20 cellular contexts compared by ENCODE assay signal in genomic region chr10:74276416-74276815, GRCh38.
DNase-seq lines count a peak whose midpoint lies in the region; ATAC-seq, FAIRE-seq and TF ChIP-seq lines count a peak whose summit lies in the region.
"Had no signal": no experiment of that assay in that cellular context is flagged by ENCODE, and none has a peak within 500 bp of the region (broad histone marks: within the 10 kb centered on the region; RNA-seq: fewer than 3 reads in every experiment).

No MANE protein-coding gene starts in this region.

- DNase-seq in activated CD8-positive, alpha-beta T cell treated with anti-CD3 and anti-CD28 coated beads, Interleukin-2, amount 10 ng/mL, durations not matched to agents 7 days and 5 days: no peak
- DNase-seq in activated CD8-positive, alpha-beta T cell treated with anti-CD3 and anti-CD28 coated beads for 36 hours: no peak
- DNase-seq in CD8-positive, alpha-beta T cell: no peak
- DNase-seq in memory B cell (ENCODE audit: low spot score in 2 of 2) (no peak), RCC 7860 (ENCODE audit: low spot score) (no peak), germinal center (ENCODE audit: low spot score) (no peak)
- DNase-seq: BE2C; C1 segment of cervical spinal cord; CD4-positive, CD25-positive, alpha-beta regulatory T cell; DMS153; DMS79; GDM1; GM23248; HCEC 1CT; HFFc6 had no signal

- no peaks in the 10 kb centered on the region for H3K36me3 ChIP-seq in CD8-positive, alpha-beta T cell (ENCODE audit: insufficient read depth, low read length)
- H3K36me3 ChIP-seq in HEK293 (ENCODE audit: control insufficient read depth in 2 of 2, insufficient read depth in 1 of 2, low read length in 2 of 2): no peaks in the 10 kb centered on the region
- H3K36me3 ChIP-seq: BE2C had no signal

- POLR2A ChIA-PET in activated CD8-positive, alpha-beta T cell treated with anti-CD3 and anti-CD28 coated beads, Interleukin-2, amount 10 ng/mL, durations not matched to agents 7 days and 5 days (lab: Charles Lee): no interaction called here
- POLR2A ChIA-PET in activated CD8-positive, alpha-beta T cell treated with anti-CD3 and anti-CD28 coated beads for 36 hours (lab: Charles Lee): no interaction called here
- POLR2A ChIA-PET in CD8-positive, alpha-beta T cell (lab: Charles Lee): interaction anchor here (0.6 to 0.7 kb wide), 2 partner anchors 347 to 763 kb away, joined by 3 to 4 read pairs; no protein-coding TSS in a partner anchor
- POLR2A ChIA-PET in HEK293 (lab: Yijun Ruan, JAX): no interaction called here

- no peaks in the 10 kb centered on the region for H3K9me3 Mint-ChIP-seq in activated CD8-positive, alpha-beta T cell treated with anti-CD3 and anti-CD28 coated beads, Interleukin-2, amount 10 ng/mL, durations not matched to agents 7 days and 5 days (ENCODE audit: insufficient read depth)
- H3K9me3 Mint-ChIP-seq in activated CD8-positive, alpha-beta T cell treated with anti-CD3 and anti-CD28 coated beads for 36 hours: no peaks in the 10 kb centered on the region
- no peaks in the 10 kb centered on the region for H3K9me3 Mint-ChIP-seq in CD8-positive, alpha-beta T cell
- no peaks in the 10 kb centered on the region for H3K9me3 Mint-ChIP-seq in memory B cell
- H3K9me3 Mint-ChIP-seq: CD4-positive, CD25-positive, alpha-beta regulatory T cell; HFFc6; IgD-negative memory B cell had no signal

- H3K4me3 Mint-ChIP-seq in activated CD8-positive, alpha-beta T cell treated with anti-CD3 and anti-CD28 coated beads, Interleukin-2, amount 10 ng/mL, durations not matched to agents 7 days and 5 days: no peak overlapping the region
- no peak overlapping the region for H3K4me3 Mint-ChIP-seq in activated CD8-positive, alpha-beta T cell treated with anti-CD3 and anti-CD28 coated beads for 36 hours
- no peak overlapping the region for H3K4me3 Mint-ChIP-seq in CD8-positive, alpha-beta T cell
- no peak overlapping the region for H3K4me3 Mint-ChIP-seq in memory B cell
- H3K4me3 Mint-ChIP-seq: CD4-positive, CD25-positive, alpha-beta regulatory T cell; HFFc6; IgD-negative memory B cell had no signal

- H3K4me1 Mint-ChIP-seq in activated CD8-positive, alpha-beta T cell treated with anti-CD3 and anti-CD28 coated beads, Interleukin-2, amount 10 ng/mL, durations not matched to agents 7 days and 5 days (ENCODE audit: low read depth): peaks cover 3% of the 10 kb centered on the region
- H3K4me1 Mint-ChIP-seq in activated CD8-positive, alpha-beta T cell treated with anti-CD3 and anti-CD28 coated beads for 36 hours (ENCODE audit: low read depth): peaks cover 3% of the 10 kb centered on the region
- H3K4me1 Mint-ChIP-seq in CD8-positive, alpha-beta T cell (ENCODE audit: low read depth): peaks cover 21% of the 10 kb centered on the region
- H3K4me1 Mint-ChIP-seq in memory B cell: peaks cover 13% of the 10 kb centered on the region

- H3K4me3 ChIP-seq in CD8-positive, alpha-beta T cell (ENCODE audit: low read depth, low read length): no peak overlapping the region
- H3K4me3 ChIP-seq in HEK293 (ENCODE audit: low read depth, low read length): no peak overlapping the region
- H3K4me3 ChIP-seq: GM23248 had no signal

- no peaks in the 10 kb centered on the region for H3K27me3 Mint-ChIP-seq in activated CD8-positive, alpha-beta T cell treated with anti-CD3 and anti-CD28 coated beads, Interleukin-2, amount 10 ng/mL, durations not matched to agents 7 days and 5 days (ENCODE audit: low read depth)
- H3K27me3 Mint-ChIP-seq in activated CD8-positive, alpha-beta T cell treated with anti-CD3 and anti-CD28 coated beads for 36 hours: no peaks in the 10 kb centered on the region
- H3K27me3 Mint-ChIP-seq in CD8-positive, alpha-beta T cell (ENCODE audit: low read depth): no peaks in the 10 kb centered on the region
- no peaks in the 10 kb centered on the region for H3K27me3 Mint-ChIP-seq in memory B cell
- H3K27me3 Mint-ChIP-seq: CD4-positive, CD25-positive, alpha-beta regulatory T cell; IgD-negative memory B cell had no signal

- intact Hi-C loops in activated CD8-positive, alpha-beta T cell treated with anti-CD3 and anti-CD28 coated beads for 36 hours (cut with micrococcal nuclease): no loop called here
- intact Hi-C loops in CD8-positive, alpha-beta T cell (cut with DNase I, micrococcal nuclease): no loop called here

- no peak for TF ChIP-seq CTCF in activated CD8-positive, alpha-beta T cell treated with anti-CD3 and anti-CD28 coated beads for 36 hours (IDR thresholded peaks at IDR 0.05)
- no peak for TF ChIP-seq CTCF in CD8-positive, alpha-beta T cell (IDR thresholded peaks at IDR 0.05)
- no peak for TF ChIP-seq CTCF in HEK293 (tag by site-specific recombination; IDR thresholded peaks at IDR 0.05)

- no peak for FAIRE-seq in RCC 7860 (lab: Jason Lieb, UNC)
- FAIRE-seq: GM12892, GM18507, HepG2 had no signal

- ATAC-seq in activated CD8-positive, alpha-beta T cell treated with anti-CD3 and anti-CD28 coated beads, Interleukin-2, amount 10 ng/mL, durations not matched to agents 7 days and 5 days: no peak
- ATAC-seq in activated CD8-positive, alpha-beta T cell treated with anti-CD3 and anti-CD28 coated beads for 36 hours: no peak
- ATAC-seq in CD8-positive, alpha-beta T cell: no peak
- no peak for ATAC-seq in memory B cell (ENCODE audit: low read depth)
- ATAC-seq: HepG2 had no signal

- H3K9me3 ChIP-seq in CD8-positive, alpha-beta T cell (ENCODE audit: low read length): no peaks in the 10 kb centered on the region
- no peaks in the 10 kb centered on the region for H3K9me3 ChIP-seq in HEK293 (ENCODE audit: control insufficient read depth, insufficient read depth, low read depth, low read length)
- H3K9me3 ChIP-seq: BE2C had no signal

- no peak overlapping the region for H3K27ac ChIP-seq in CD8-positive, alpha-beta T cell (ENCODE audit: low read depth, low read length)
- H3K27ac ChIP-seq in HEK293 (ENCODE audit: extremely low read depth, low read depth, low read length): no peak overlapping the region
- H3K27ac ChIP-seq: GM23248 had no signal

- CTCF ChIA-PET in activated CD8-positive, alpha-beta T cell treated with anti-CD3 and anti-CD28 coated beads, Interleukin-2, amount 10 ng/mL, durations not matched to agents 7 days and 5 days (lab: Charles Lee): interaction anchor here (0.5 to 1.8 kb wide), 4 partner anchors 9 to 960 kb away, joined by 3 to 4 read pairs (median 4); partner anchors contain the start of gene COMTD1
- CTCF ChIA-PET in activated CD8-positive, alpha-beta T cell treated with anti-CD3 and anti-CD28 coated beads for 36 hours (lab: Charles Lee): interaction anchor here (0.8 to 1.7 kb wide), 4 partner anchors 9 to 25 kb away, joined by 3 to 5 read pairs (median 4); no protein-coding TSS in a partner anchor
- CTCF ChIA-PET in CD8-positive, alpha-beta T cell (lab: Charles Lee): no interaction called here
- CTCF ChIA-PET in HEK293 (lab: Yijun Ruan, JAX): interaction anchor here (0.8 to 1.4 kb wide), 4 partner anchors 9 to 745 kb away, joined by 3 to 6 read pairs (median 4); no protein-coding TSS in a partner anchor

- peaks cover 10% of the 10 kb centered on the region for H3K36me3 Mint-ChIP-seq in activated CD8-positive, alpha-beta T cell treated with anti-CD3 and anti-CD28 coated beads, Interleukin-2, amount 10 ng/mL, durations not matched to agents 7 days and 5 days (ENCODE audit: low read depth)
- peaks cover 5% of the 10 kb centered on the region for H3K36me3 Mint-ChIP-seq in activated CD8-positive, alpha-beta T cell treated with anti-CD3 and anti-CD28 coated beads for 36 hours (ENCODE audit: low read depth)
- peaks cover 3% of the 10 kb centered on the region for H3K36me3 Mint-ChIP-seq in CD8-positive, alpha-beta T cell
- H3K36me3 Mint-ChIP-seq in memory B cell: peaks cover 6% of the 10 kb centered on the region

- no peaks in the 10 kb centered on the region for H3K27me3 ChIP-seq in CD8-positive, alpha-beta T cell (ENCODE audit: insufficient read depth, low read length)
- H3K27me3 ChIP-seq: BE2C had no signal

- peak overlapping the region; percentile 36 for H3K27ac Mint-ChIP-seq in activated CD8-positive, alpha-beta T cell treated with anti-CD3 and anti-CD28 coated beads, Interleukin-2, amount 10 ng/mL, durations not matched to agents 7 days and 5 days
- H3K27ac Mint-ChIP-seq in activated CD8-positive, alpha-beta T cell treated with anti-CD3 and anti-CD28 coated beads for 36 hours: no peak overlapping the region
- H3K27ac Mint-ChIP-seq in CD8-positive, alpha-beta T cell: peak overlapping the region; percentile 24
- H3K27ac Mint-ChIP-seq in memory B cell: peak overlapping the region; percentile 9
- H3K27ac Mint-ChIP-seq: HFFc6 had no signal

- no peaks in the 10 kb centered on the region for H3K4me1 ChIP-seq in CD8-positive, alpha-beta T cell (ENCODE audit: insufficient read depth, low read length)
- H3K4me1 ChIP-seq in HEK293 (ENCODE audit: control insufficient read depth, insufficient read depth, low read length): no peaks in the 10 kb centered on the region
- H3K4me1 ChIP-seq: BE2C had no signal

TF ChIP-seq in HEK293, 187 proteins besides CTCF, POLR2A, EP300 and RAD21:
- TF ChIP-seq, protein P1, sequence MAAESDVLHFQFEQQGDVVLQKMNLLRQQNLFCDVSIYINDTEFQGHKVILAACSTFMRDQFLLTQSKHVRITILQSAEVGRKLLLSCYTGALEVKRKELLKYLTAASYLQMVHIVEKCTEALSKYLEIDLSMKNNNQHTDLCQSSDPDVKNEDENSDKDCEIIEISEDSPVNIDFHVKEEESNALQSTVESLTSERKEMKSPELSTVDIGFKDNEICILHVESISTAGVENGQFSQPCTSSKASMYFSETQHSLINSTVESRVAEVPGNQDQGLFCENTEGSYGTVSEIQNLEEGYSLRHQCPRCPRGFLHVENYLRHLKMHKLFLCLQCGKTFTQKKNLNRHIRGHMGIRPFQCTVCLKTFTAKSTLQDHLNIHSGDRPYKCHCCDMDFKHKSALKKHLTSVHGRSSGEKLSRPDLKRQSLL (tag by site-specific recombination; IDR thresholded peaks at IDR 0.05): peak; percentile 72; the same call in 1 of the 2 replicates
- no peak for TF ChIP-seq ZNF157 (tag by site-specific recombination; IDR thresholded peaks at IDR 0.05)
- TF ChIP-seq BCL11A (tag by site-specific recombination; IDR thresholded peaks at IDR 0.05; ENCODE audit: low read depth): no peak
- peak; percentile 87 for TF ChIP-seq TRIM28 (IDR thresholded peaks at IDR 0.05; ENCODE audit: borderline replicate concordance, low read length)
TF ChIP-seq in HEK293: peak in this region for 2.
